21 cellular contexts compared by ENCODE assay signal in the genomic region with DNA sequence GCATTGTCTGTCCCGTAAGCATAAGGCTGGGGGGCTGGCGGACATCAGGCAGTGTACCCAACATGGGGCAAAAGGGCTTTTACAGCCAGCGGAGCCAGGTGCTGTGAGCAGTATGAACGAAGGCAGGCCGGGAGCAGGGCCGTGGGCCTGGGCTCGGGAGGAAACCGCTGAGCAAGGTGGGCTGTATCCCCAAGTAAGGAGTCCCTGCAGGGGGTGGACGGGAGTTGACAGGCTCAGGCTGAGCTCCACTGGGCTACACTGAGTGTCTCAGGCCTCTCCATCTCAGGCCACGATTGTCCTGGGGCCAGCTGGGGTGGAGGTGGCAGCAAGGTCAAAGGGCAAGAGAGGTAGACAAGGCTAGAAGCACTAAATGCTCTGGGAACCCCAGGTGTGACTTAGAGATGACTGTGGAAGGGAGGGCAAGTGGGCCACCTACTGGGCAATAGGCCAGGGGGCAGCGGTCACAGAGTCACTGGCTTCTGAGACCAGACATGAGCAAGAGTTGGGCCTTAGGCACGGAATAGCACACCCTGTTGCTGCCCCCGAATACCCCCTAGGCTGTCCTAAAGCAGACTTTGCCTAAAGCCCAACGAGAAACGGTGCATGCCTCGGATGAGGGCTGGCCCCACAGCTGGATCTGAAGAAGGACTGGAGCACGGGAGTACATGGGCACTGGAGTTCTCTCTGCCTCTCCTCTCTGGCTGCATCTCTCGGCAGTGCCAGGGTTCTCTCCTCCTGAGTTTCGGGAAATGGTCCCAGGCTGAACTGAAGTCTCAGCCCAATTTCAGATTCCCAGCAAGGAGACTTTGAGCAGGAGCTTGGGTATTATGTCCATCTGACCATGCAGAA. TPM values are rescaled to one million over a fixed set of nuclear protein-coding genes. Genes with fewer than 3 reads are reported as not detected.
DNase-seq lines count a peak whose midpoint lies in the region; ATAC-seq and TF ChIP-seq lines count a peak whose summit lies in the region.
"Had no signal": no experiment of that assay in that cellular context is flagged by ENCODE, and none has a peak within 500 bp of the region (broad histone marks: within the 10 kb centered on the region; RNA-seq: fewer than 3 reads in every experiment).

No MANE protein-coding gene starts in this region.

- H4K20me1 ChIP-seq in hepatocyte (ENCODE audit: insufficient read depth, poor library complexity, severe bottlenecking) = no peaks in the 10 kb centered on the region

- no peak overlapping the region for H3K27ac ChIP-seq in right atrium auricular region
- H3K27ac ChIP-seq in coronary artery = no peak overlapping the region
- no peak overlapping the region for H3K27ac ChIP-seq in upper lobe of right lung
- no peak overlapping the region for H3K27ac ChIP-seq in hepatocyte
- H3K27ac ChIP-seq: colonic mucosa, prostate gland, RWPE1, thyroid gland had no signal

- H3K4me2 ChIP-seq in hepatocyte = no peak overlapping the region

- H3K9me2 ChIP-seq in hepatocyte (replicated peaks; ENCODE audit: insufficient read depth) = no peaks in the 10 kb centered on the region

- no peak for ATAC-seq in upper lobe of right lung
- ATAC-seq in HG03565 (IDR thresholded peaks at IDR 0.05; ENCODE audit: unreplicated experiment) = no peak
- ATAC-seq: activated naive CD4-positive, alpha-beta T cell treated with anti-CD3 and anti-CD28 coated beads, Interleukin-2, amount 50 U/mL, for 72 hours had no signal

- TF ChIP-seq CTCF in right atrium auricular region (IDR thresholded peaks at IDR 0.05) = no peak
- TF ChIP-seq CTCF in coronary artery (IDR thresholded peaks at IDR 0.05) = no peak
- no peak for TF ChIP-seq CTCF in upper lobe of right lung (IDR thresholded peaks at IDR 0.05)
- TF ChIP-seq CTCF in hepatocyte (IDR thresholded peaks at IDR 0.05; ENCODE audit: poor library complexity) = no peak
- TF ChIP-seq CTCF in type B pancreatic cell (conservative IDR thresholded peaks at IDR 0.05) = no peak

- H3K36me3 ChIP-seq in right atrium auricular region (no peaks in the 10 kb centered on the region), upper lobe of right lung (no peaks in the 10 kb centered on the region), hepatocyte (replicated peaks; ENCODE audit: insufficient read depth, low read depth) (no peaks in the 10 kb centered on the region)
- H3K36me3 ChIP-seq: colonic mucosa, prostate gland, thyroid gland had no signal

- H3K4me3 ChIP-seq in right atrium auricular region (no peak overlapping the region), coronary artery (no peak overlapping the region), upper lobe of right lung (no peak overlapping the region), hepatocyte (no peak overlapping the region)
- H3K4me3 ChIP-seq: colonic mucosa, prostate gland, thyroid gland had no signal

- intact Hi-C loops in cardiac septum (cut with DNase I) (no loop called here), upper lobe of right lung (cut with DNase I) (no loop called here)

- H3K27ac Mint-ChIP-seq in type B pancreatic cell = no peak overlapping the region
- H3K27ac Mint-ChIP-seq: activated naive CD4-positive, alpha-beta T cell treated with anti-CD3 and anti-CD28 coated beads, Interleukin-2, amount 50 U/mL, for 72 hours; nephron progenitor cell had no signal

- H3K27me3 ChIP-seq in right atrium auricular region (no peaks in the 10 kb centered on the region), upper lobe of right lung (peaks cover 25% of the 10 kb centered on the region), hepatocyte (no peaks in the 10 kb centered on the region)
- H3K27me3 ChIP-seq: colonic mucosa, thyroid gland had no signal

- H2AFZ ChIP-seq in hepatocyte = no peak overlapping the region

- no peak overlapping the region for H3K4me3 Mint-ChIP-seq in type B pancreatic cell
- H3K4me3 Mint-ChIP-seq: nephron progenitor cell had no signal

- H3K27me3 Mint-ChIP-seq in type B pancreatic cell = peaks cover 30% of the 10 kb centered on the region

- H3K9me3 Mint-ChIP-seq in type B pancreatic cell = no peaks in the 10 kb centered on the region
- H3K9me3 Mint-ChIP-seq: activated naive CD4-positive, alpha-beta T cell treated with anti-CD3 and anti-CD28 coated beads, Interleukin-2, amount 50 U/mL, for 72 hours; nephron progenitor cell had no signal

- no peaks in the 10 kb centered on the region for H3K79me2 ChIP-seq in hepatocyte

- H3K4me1 ChIP-seq in right atrium auricular region (no peaks in the 10 kb centered on the region), upper lobe of right lung (no peaks in the 10 kb centered on the region), hepatocyte (ENCODE audit: insufficient read depth) (no peaks in the 10 kb centered on the region)
- H3K4me1 ChIP-seq: colonic mucosa, prostate gland, thyroid gland had no signal

- H3K9me3 ChIP-seq in right atrium auricular region (no peaks in the 10 kb centered on the region), upper lobe of right lung (no peaks in the 10 kb centered on the region), hepatocyte (ENCODE audit: low read depth) (no peaks in the 10 kb centered on the region)
- H3K9me3 ChIP-seq: colonic mucosa, prostate gland, thyroid gland had no signal

- peak; percentile 63 for DNase-seq in cardiac septum (ENCODE audit: low spot score)
- DNase-seq in right atrium auricular region (ENCODE audit: low spot score) = no peak
- peak; percentile 34 for DNase-seq in M059J (ENCODE audit: low read depth)
- peak; percentile 64 for DNase-seq in coronary artery (ENCODE audit: low spot score)
- DNase-seq in upper lobe of right lung = peak; percentile 64
- no peak for DNase-seq in hepatocyte (ENCODE audit: low spot score)
- no peak for DNase-seq in type B pancreatic cell (ENCODE audit: extremely low spot score, unreplicated experiment)
- DNase-seq: activated T-cell treated with anti-CD3 and anti-CD28 coated beads for 4 hours, colonic mucosa, DMS79 treated with DMSO at 0.1 percent for 48 hours, mesenchymal stem cell, NCI-H187 treated with DMSO at 0.1 percent for 48 hours, NCI-H345, nephron progenitor cell, thyroid gland had no signal

- 83% methylated on average over 19 of the region's 19 CpGs for WGBS in hepatocyte (ENCODE audit: low lambda C conversion rate, missing lambda C conversion rate)

- H3K4me1 Mint-ChIP-seq in type B pancreatic cell (ENCODE audit: unreplicated experiment) = no peaks in the 10 kb centered on the region
- H3K4me1 Mint-ChIP-seq: nephron progenitor cell had no signal

- H3K36me3 Mint-ChIP-seq in type B pancreatic cell = no peaks in the 10 kb centered on the region
- H3K36me3 Mint-ChIP-seq: activated naive CD4-positive, alpha-beta T cell treated with anti-CD3 and anti-CD28 coated beads, Interleukin-2, amount 50 U/mL, for 72 hours had no signal

RNA-seq across cellular contexts. Expression of gene RAMP3, which starts 10.8 kb away (rescaled TPM):
- total RNA-seq in cardiac septum (52.5 TPM), right atrium auricular region (10 to 100 TPM; 62.0 to 77.2 TPM), upper lobe of right lung (255 TPM), hepatocyte (not detected in 2 replicates), type B pancreatic cell (ENCODE audit: low replicate concordance) (0.48 and 0.70 TPM in 2 replicates)
- total RNA-seq in M059J (2014; rRNA removed; shearing (Covaris generic)) = 0.66 and 1.7 TPM in 2 replicates
- not detected in 2 replicates for polyA plus RNA-seq in hepatocyte
- total RNA-seq: A673, kidney epithelial cell had no signal

RNA-seq across cellular contexts. Expression of gene TBRG4, which starts 35.3 kb away (rescaled TPM):
- total RNA-seq in cardiac septum (61.4 TPM), right atrium auricular region (10 to 100 TPM; 46.1 to 48.2 TPM), upper lobe of right lung (59.4 TPM), hepatocyte (44.5 and 55.9 TPM in 2 replicates), type B pancreatic cell (ENCODE audit: low replicate concordance) (88.2 and 98.3 TPM in 2 replicates)
- 55.3 and 66.6 TPM in 2 replicates for total RNA-seq in M059J (2014; rRNA removed; shearing (Covaris generic))
- polyA plus RNA-seq in hepatocyte = 54.3 and 54.6 TPM in 2 replicates

RNA-seq across cellular contexts. Expression of gene NACAD, which starts 58.0 kb away (rescaled TPM):
- total RNA-seq in cardiac septum (5.3 TPM), right atrium auricular region (1 to 10 TPM; 5.9 to 9.0 TPM), upper lobe of right lung (2.3 TPM), hepatocyte (1.2 and 1.4 TPM in 2 replicates), type B pancreatic cell (ENCODE audit: low replicate concordance) (7.3 and 12.5 TPM in 2 replicates)
- 0.54 and 3.2 TPM in 2 replicates for total RNA-seq in M059J (2014; rRNA removed; shearing (Covaris generic))
- 2.0 and 3.9 TPM in 2 replicates for polyA plus RNA-seq in hepatocyte

Comparison
In these comparisons a context has a peak if more than half of its experiments do, and no peak if none do; other contexts are left out.
1. DNase-seq: peak in cardiac septum (single experiment), M059J (single experiment), coronary artery (single experiment) and upper lobe of right lung (single experiment); none in right atrium auricular region (single experiment), hepatocyte (single experiment) and type B pancreatic cell (single experiment).
2. RNA of gene RAMP3, which starts 10.8 kb away (total RNA-seq): 255 TPM in upper lobe of right lung (single experiment), 62.0 to 77.2 TPM in right atrium auricular region and 52.5 TPM in cardiac septum (single experiment); 0.66 to 1.7 TPM in M059J, 0.48 to 0.70 TPM in type B pancreatic cell and not detected in hepatocyte; every median in the first group is over 10 times any median in the second.